21 cellular contexts compared by ENCODE assay signal in the genomic region with DNA sequence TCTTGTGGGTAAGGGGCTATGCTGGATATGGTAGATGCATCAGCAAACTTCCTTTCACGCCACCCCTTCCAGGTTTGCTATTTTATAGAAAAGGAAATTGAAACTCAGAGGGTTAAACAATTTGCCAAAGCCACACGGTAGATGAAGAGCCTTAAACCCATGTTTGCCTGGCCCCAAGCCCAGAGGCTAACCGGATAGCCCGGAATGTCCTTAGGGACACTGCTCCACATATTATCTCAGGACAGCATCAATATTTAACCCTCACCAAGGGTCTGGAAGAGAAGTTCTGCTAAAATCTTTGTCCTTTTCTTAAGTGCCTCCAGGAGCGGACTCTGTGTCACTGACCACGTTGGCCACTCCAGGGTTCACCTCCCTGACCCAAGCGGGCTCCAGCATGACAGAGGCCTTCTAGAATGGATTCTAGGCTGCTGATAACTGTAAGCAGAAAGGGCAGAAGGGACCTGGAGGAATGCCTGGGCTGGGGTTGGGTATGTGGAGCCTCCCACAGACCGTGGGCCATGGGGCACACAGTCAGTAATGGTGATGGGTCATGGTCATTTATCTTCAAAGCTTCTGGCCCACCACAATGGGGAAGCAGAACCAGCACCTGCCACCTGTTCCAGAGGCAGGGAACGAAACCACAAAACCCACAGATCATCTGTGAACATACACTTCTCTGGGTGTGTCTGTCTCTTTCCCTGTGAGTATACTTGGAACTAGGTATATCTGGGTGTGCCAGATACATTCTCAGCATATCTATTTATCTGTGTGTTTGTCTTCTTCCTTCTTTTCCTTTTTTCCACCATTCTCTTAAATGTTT. TPM values are rescaled to one million over a fixed set of nuclear protein-coding genes. Genes with fewer than 3 reads are reported as not detected.
DNase-seq lines count a peak whose midpoint lies in the region; ATAC-seq, FAIRE-seq and TF ChIP-seq lines count a peak whose summit lies in the region.
"Had no signal": no experiment of that assay in that cellular context is flagged by ENCODE, and none has a peak within 500 bp of the region (broad histone marks: within the 10 kb centered on the region; RNA-seq: fewer than 3 reads in every experiment).

No MANE protein-coding gene starts in this region.

- no peak for DNase-seq in T-helper 1 cell
- DNase-seq in SJCRH30, result peak; percentile 57 to 70
- peak in 2 of 4 experiments; percentile 38 to 55 for DNase-seq in K562 (ENCODE audit: extremely low read depth in 1 of 4, low spot score in 3 of 4)
- peak; percentile 73 for DNase-seq in osteoblast (ENCODE audit: insufficient read length, low spot score, missing footprints)
- no peak for DNase-seq in CD14-positive monocyte (ENCODE audit: low spot score)
- no peak for DNase-seq in GM13977 (ENCODE audit: low spot score)
- DNase-seq: CD8-positive, alpha-beta memory T cell; DMS53; NCI-H1417 treated with DMSO at 0.1 percent for 48 hours; NCI-H1930; NCI-H2171 had no signal

- CTCF ChIA-PET in K562 (lab: Yijun Ruan, JAX; ENCODE audit: low intra/inter-chr PET ratio), result no interaction called here

- no peak overlapping the region for H3K4me3 Mint-ChIP-seq in T-helper 1 cell treated with Interleukin-12 subunit alpha and Interleukin-12 subunit beta and Interleukin-4 antibody, amounts not matched to agents 30 μg/mL and 1 μg/mL, for 36 hours
- H3K4me3 Mint-ChIP-seq in CD14-positive monocyte, result no peak overlapping the region
- H3K4me3 Mint-ChIP-seq: CD8-positive, alpha-beta memory T cell had no signal

- no peaks in the 10 kb centered on the region for H3K36me3 Mint-ChIP-seq in T-helper 1 cell treated with Interleukin-12 subunit alpha and Interleukin-12 subunit beta and Interleukin-4 antibody, amounts not matched to agents 30 μg/mL and 1 μg/mL, for 36 hours (ENCODE audit: low read depth)
- H3K36me3 Mint-ChIP-seq in CD14-positive monocyte, result no peaks in the 10 kb centered on the region
- H3K36me3 Mint-ChIP-seq: CD8-positive, alpha-beta memory T cell had no signal

- in situ Hi-C loops in K562 (cut with MboI) (no loop called here), GM13977 (cut with MboI; ENCODE audit: low pct_unique_long_range_greater_than_20kb, low sequenced_read_pairs, unreplicated experiment) (no loop called here)

- peak; percentile 79 for TF ChIP-seq EP300 in K562 (IDR thresholded peaks at IDR 0.05; ENCODE audit: low read length)

- peaks cover 1% of the 10 kb centered on the region; the same call in 1 of the 2 replicates for H3K27me3 ChIP-seq in SJCRH30
- H3K27me3 ChIP-seq in K562 (ENCODE audit: control insufficient read depth in 2 of 2, insufficient read depth in 2 of 2, low read length in 2 of 2), result no peaks in the 10 kb centered on the region
- H3K27me3 ChIP-seq in osteoblast (ENCODE audit: insufficient read depth, low read length), result no peaks in the 10 kb centered on the region
- H3K27me3 ChIP-seq: SJSA1 had no signal

- peaks cover 7% of the 10 kb centered on the region for H3K27me3 Mint-ChIP-seq in T-helper 1 cell treated with Interleukin-12 subunit alpha and Interleukin-12 subunit beta and Interleukin-4 antibody, amounts not matched to agents 30 μg/mL and 1 μg/mL, for 36 hours (ENCODE audit: low read depth)
- H3K27me3 Mint-ChIP-seq in CD14-positive monocyte (ENCODE audit: low read depth in 3 of 3), result peaks cover 2 to 5% (median 3%) of the 10 kb centered on the region in 3 donors
- H3K27me3 Mint-ChIP-seq: CD8-positive, alpha-beta memory T cell had no signal

- no TSS peak for BruUV-seq in K562 (replicated peaks; lab: Mats Ljungman, UMichigan)

- H3K4me1 Mint-ChIP-seq in T-helper 1 cell treated with Interleukin-12 subunit alpha and Interleukin-12 subunit beta and Interleukin-4 antibody, amounts not matched to agents 30 μg/mL and 1 μg/mL, for 36 hours (ENCODE audit: low read depth), result peaks cover 20% of the 10 kb centered on the region
- peaks cover 17% of the 10 kb centered on the region for H3K4me1 Mint-ChIP-seq in CD14-positive monocyte

- POLR2A ChIA-PET in K562 (lab: Yijun Ruan, JAX), result interaction anchor here (0.9 kb wide), 1 partner anchor 9 kb away, joined by 3 read pairs; no protein-coding TSS in a partner anchor

- H3K4me3 ChIP-seq in SJCRH30 (no peak overlapping the region), K562 (no peak overlapping the region), osteoblast (ENCODE audit: insufficient read depth, low read length) (no peak overlapping the region)
- H3K4me3 ChIP-seq: SJSA1 had no signal

- H3K79me2 ChIP-seq in K562 (ENCODE audit: control insufficient read depth, insufficient read depth, low read length), result no peaks in the 10 kb centered on the region
- no peaks in the 10 kb centered on the region for H3K79me2 ChIP-seq in osteoblast (ENCODE audit: insufficient read depth, low read length)

- H3K9me1 ChIP-seq in K562 (ENCODE audit: control insufficient read depth, insufficient read depth, low read length), result no peaks in the 10 kb centered on the region

- H3K36me3 ChIP-seq in SJCRH30 (no peaks in the 10 kb centered on the region), K562 (ENCODE audit: control insufficient read depth, insufficient read depth, low read length) (no peaks in the 10 kb centered on the region), osteoblast (ENCODE audit: insufficient read depth, low read length) (no peaks in the 10 kb centered on the region)
- H3K36me3 ChIP-seq: SJSA1 had no signal

- H3K4me1 ChIP-seq in SJCRH30, result peaks cover 20% of the 10 kb centered on the region
- H3K4me1 ChIP-seq in K562 (replicated peaks in 1 of 2; ENCODE audit: control insufficient read depth in 2 of 2, insufficient read depth in 2 of 2, low read length in 2 of 2), result peaks cover 3 to 20% of the 10 kb centered on the region in 2 experiments
- peaks cover 3% of the 10 kb centered on the region for H3K4me1 ChIP-seq in osteoblast (ENCODE audit: insufficient read depth, low read length)

- no peaks in the 10 kb centered on the region for H3K9me3 ChIP-seq in SJCRH30 (replicated peaks)
- no peaks in the 10 kb centered on the region for H3K9me3 ChIP-seq in K562 (replicated peaks; ENCODE audit: control insufficient read depth, insufficient read depth, low read depth, low read length)
- no peaks in the 10 kb centered on the region for H3K9me3 ChIP-seq in osteoblast (ENCODE audit: low read depth, low read length)
- H3K9me3 ChIP-seq: SJSA1 had no signal

- H4K20me1 ChIP-seq in K562 (replicated peaks; ENCODE audit: control insufficient read depth, insufficient read depth, low read length), result no peaks in the 10 kb centered on the region
- no peaks in the 10 kb centered on the region for H4K20me1 ChIP-seq in osteoblast (ENCODE audit: insufficient read depth, low read length)

- TF ChIP-seq CTCF in K562 (IDR thresholded peaks at IDR 0.05 in 2 of 3, conservative IDR thresholded peaks at IDR 0.05 in 1 of 3; ENCODE audit: insufficient read depth in 2 of 3, low read depth in 1 of 3, low read length in 3 of 3) (no peak), osteoblast (IDR thresholded peaks at IDR 0.05; ENCODE audit: extremely low read depth, low read depth, low read length) (no peak), CD14-positive monocyte (IDR thresholded peaks at IDR 0.05) (no peak), GM13977 (IDR thresholded peaks at IDR 0.05; ENCODE audit: extremely low read depth, insufficient read depth, missing control alignments) (no peak)

- no peaks in the 10 kb centered on the region for H3K9me3 Mint-ChIP-seq in T-helper 1 cell treated with Interleukin-12 subunit alpha and Interleukin-12 subunit beta and Interleukin-4 antibody, amounts not matched to agents 30 μg/mL and 1 μg/mL, for 36 hours
- H3K9me3 Mint-ChIP-seq in CD14-positive monocyte, result peaks cover 0 to 13% (median 2%) of the 10 kb centered on the region in 7 donors
- H3K9me3 Mint-ChIP-seq: CD8-positive, alpha-beta memory T cell had no signal

- H3K4me2 ChIP-seq in K562 (ENCODE audit: insufficient read depth, low read length) (peak overlapping the region; percentile 48; the same call in 1 of the 2 replicates), osteoblast (ENCODE audit: insufficient read depth, low read length) (peak overlapping the region; percentile 25)
- H3K4me2 ChIP-seq: KMS-11 had no signal

- whole genome bisulfite sequencing in K562 (ENCODE audit: insufficient coverage, low coverage, missing lambda C conversion rate), result 24% methylated on average over 9 of the region's 9 CpGs

- H3K27ac Mint-ChIP-seq in T-helper 1 cell treated with Interleukin-12 subunit alpha and Interleukin-12 subunit beta and Interleukin-4 antibody, amounts not matched to agents 30 μg/mL and 1 μg/mL, for 36 hours, result peak overlapping the region; percentile 6
- no peak overlapping the region for H3K27ac Mint-ChIP-seq in CD14-positive monocyte

- H2AFZ ChIP-seq in K562 (ENCODE audit: low read depth, low read length) (0 out of 2 replicates have a peak overlapping the region, but pooled peaks have one; percentile 7), osteoblast (ENCODE audit: low read length) (peak overlapping the region; percentile 47)

- H3K27ac ChIP-seq in SJCRH30 (peak overlapping the region; percentile 47), K562 (ENCODE audit: extremely low read depth, low read depth, low read length) (peak overlapping the region; percentile 2; the same call in 1 of the 3 replicates), osteoblast (ENCODE audit: low read depth, low read length) (no peak overlapping the region)
- H3K27ac ChIP-seq: KMS-11, SJSA1 had no signal

- no peak for TF ChIP-seq POLR2A in K562 (conservative IDR thresholded peaks at IDR 0.05)

- no peak overlapping the region for H3K9ac ChIP-seq in K562 (ENCODE audit: insufficient read depth in 1 of 2, low read depth in 2 of 2, low read length in 2 of 2)
- H3K9ac ChIP-seq: KMS-11 had no signal

- no peak for FAIRE-seq in K562 (lab: Jason Lieb, UNC)
- FAIRE-seq: A204.1, GM12891 had no signal

- intact Hi-C loops in K562 (cut with micrococcal nuclease), result no loop called here
- intact Hi-C loops in CD14-positive monocyte (cut with micrococcal nuclease), result loop anchor here (10.0 kb wide), 2 partner anchors 58 to 168 kb away; partner anchors contain the start of genes SPTY2D1 (in 1 of the 2) and TSG101 (in 1 of the 2)

- ATAC-seq in K562 (peak; percentile 64), HG03175 (IDR thresholded peaks at IDR 0.05; ENCODE audit: unreplicated experiment) (no peak)
- ATAC-seq: Panc1 had no signal

- no peak for TF ChIP-seq RAD21 in K562 (CRISPR knock-in tag; conservative IDR thresholded peaks at IDR 0.05 in 1 of 2, IDR thresholded peaks at IDR 0.05 in 1 of 2)

RNA-seq across cellular contexts. Expression of gene TMEM86A, which starts 5.4 kb away (rescaled TPM):
- total RNA-seq in SJCRH30 (2014; rRNA removed; shearing (Covaris generic)), result 5.4 and 5.8 TPM in 2 replicates
- total RNA-seq in K562 (2011; cell fraction: chromatin; rRNA removed; ENCODE audit: low replicate concordance), result 1.1 and 2.2 TPM in 2 replicates
- 2.1 and 3.0 TPM in 2 replicates for total RNA-seq in K562 (2011; cell fraction: nucleolus; rRNA removed)
- 2.1 and 2.3 TPM in 2 replicates for total RNA-seq in K562 (2011; cell fraction: nucleoplasm; rRNA removed)
- total RNA-seq in K562 (2014; rRNA removed) (0.45 and 1.0 TPM in 2 replicates), K562 (2014; rRNA removed; fragmentation: Illumina TruSeq; extraction: Trizol) (0.22 and 0.25 TPM in 2 replicates), K562 (2015; rRNA removed; fragmentation: Illumina TruSeq; extraction: Trizol) (0.11 and 0.22 TPM in 2 replicates), K562 (2021) (0.74 and 1.3 TPM in 2 replicates), osteoblast (3.3 and 4.1 TPM in 2 replicates)
- polyA plus RNA-seq in K562 (2011; rRNA removed) (0.27 and 0.52 TPM in 2 replicates), K562 (2014; fragmentation: Illumina TruSeq; extraction: Trizol) (0.39 and 0.78 TPM in 2 replicates), K562 (2014; fragmentation: Nextera tagmentation; extraction: Ambion mirVana) (not detected), K562 (2014; rRNA removed) (0.27 and 0.40 TPM in 2 replicates), CD14-positive monocyte (1 to 10 TPM; 1.3 to 3.5 TPM)
- 0.16 and 1.2 TPM in 2 replicates for polyA plus RNA-seq in K562 (2011; cell fraction: cytosol; rRNA removed)
- 0.51 and 1.3 TPM in 2 replicates for polyA plus RNA-seq in K562 (2011; cell fraction: nucleus; rRNA removed)
- polyA plus RNA-seq in K562 (2012), result 0.57 and 1.2 TPM in 2 replicates
- polyA minus RNA-seq in K562 (2011; rRNA and poly(A)+ RNA removed), result 0.60 and 0.88 TPM in 2 replicates
- polyA minus RNA-seq in K562 (2011; cell fraction: cytosol; rRNA and poly(A)+ RNA removed), result not detected in 2 replicates
- polyA minus RNA-seq in K562 (2011; cell fraction: nucleus; rRNA and poly(A)+ RNA removed), result 1.6 and 3.4 TPM in 2 replicates
- total RNA-seq: NCI-H460 had no signal

RNA-seq across cellular contexts. Expression of gene IGSF22, which starts 32.8 kb away (rescaled TPM):
- total RNA-seq in SJCRH30 (2014; rRNA removed; shearing (Covaris generic)), result 0.08 and 0.28 TPM in 2 replicates
- total RNA-seq in K562 (2011; cell fraction: chromatin; rRNA removed; ENCODE audit: low replicate concordance), result not detected in 2 replicates
- total RNA-seq in K562 (2011; cell fraction: nucleolus; rRNA removed), result not detected in 2 replicates
- total RNA-seq in K562 (2011; cell fraction: nucleoplasm; rRNA removed), result not detected in 2 replicates
- total RNA-seq in K562 (2014; rRNA removed), result not detected in 2 replicates
- total RNA-seq in K562 (2014; rRNA removed; fragmentation: Illumina TruSeq; extraction: Trizol), result not detected in 2 replicates
- total RNA-seq in K562 (2015; rRNA removed; fragmentation: Illumina TruSeq; extraction: Trizol), result not detected in 2 replicates
- not detected in 2 replicates for total RNA-seq in K562 (2021)
- not detected in 2 replicates for polyA plus RNA-seq in K562 (2011; rRNA removed)
- not detected in 2 replicates for polyA plus RNA-seq in K562 (2011; cell fraction: cytosol; rRNA removed)
- not detected in 2 replicates for polyA plus RNA-seq in K562 (2011; cell fraction: nucleus; rRNA removed)
- polyA plus RNA-seq in K562 (2012), result 0.33 TPM in 1 of 2 replicates, not detected in the other
- not detected in 2 replicates for polyA plus RNA-seq in K562 (2014; fragmentation: Illumina TruSeq; extraction: Trizol)
- not detected for polyA plus RNA-seq in K562 (2014; fragmentation: Nextera tagmentation; extraction: Ambion mirVana)
- polyA plus RNA-seq in K562 (2014; rRNA removed), result not detected in 2 replicates
- not detected in 2 replicates for polyA minus RNA-seq in K562 (2011; rRNA and poly(A)+ RNA removed)
- polyA minus RNA-seq in K562 (2011; cell fraction: cytosol; rRNA and poly(A)+ RNA removed), result not detected in 2 replicates
- not detected in 2 replicates for polyA minus RNA-seq in K562 (2011; cell fraction: nucleus; rRNA and poly(A)+ RNA removed)
- not detected in 2 replicates for total RNA-seq in osteoblast
- polyA plus RNA-seq in CD14-positive monocyte, result not detected
- total RNA-seq: H4, MCF 10A, NCI-H460, SJSA1 had no signal

RNA-seq across cellular contexts. Expression of gene SPTY2D1, which starts 59.0 kb away (rescaled TPM):
- 21.9 and 23.8 TPM in 2 replicates for total RNA-seq in SJCRH30 (2014; rRNA removed; shearing (Covaris generic))
- 10.4 and 22.3 TPM in 2 replicates for total RNA-seq in K562 (2011; cell fraction: chromatin; rRNA removed; ENCODE audit: low replicate concordance)
- 5.5 TPM in 2 replicates for total RNA-seq in K562 (2011; cell fraction: nucleolus; rRNA removed)
- total RNA-seq in K562 (2011; cell fraction: nucleoplasm; rRNA removed), result 8.7 and 13.4 TPM in 2 replicates
- total RNA-seq in K562 (2014; rRNA removed) (11.1 and 16.0 TPM in 2 replicates), K562 (2014; rRNA removed; fragmentation: Illumina TruSeq; extraction: Trizol) (17.8 and 20.6 TPM in 2 replicates), K562 (2015; rRNA removed; fragmentation: Illumina TruSeq; extraction: Trizol) (19.3 and 20.0 TPM in 2 replicates), K562 (2021) (11.4 and 12.9 TPM in 2 replicates), osteoblast (19.2 and 21.0 TPM in 2 replicates)
- polyA plus RNA-seq in K562 (2011; rRNA removed) (12.4 and 12.5 TPM in 2 replicates), K562 (2014; fragmentation: Illumina TruSeq; extraction: Trizol) (17.7 and 32.1 TPM in 2 replicates), K562 (2014; fragmentation: Nextera tagmentation; extraction: Ambion mirVana) (1 to 10 TPM; 3.2 to 6.1 TPM), K562 (2014; rRNA removed) (7.6 and 8.3 TPM in 2 replicates), CD14-positive monocyte (10 to 100 TPM; 11.8 to 14.9 TPM)
- 9.7 and 13.1 TPM in 2 replicates for polyA plus RNA-seq in K562 (2011; cell fraction: cytosol; rRNA removed)
- polyA plus RNA-seq in K562 (2011; cell fraction: nucleus; rRNA removed), result 3.7 and 4.0 TPM in 2 replicates
- polyA plus RNA-seq in K562 (2012), result 7.3 and 7.7 TPM in 2 replicates
- polyA minus RNA-seq in K562 (2011; rRNA and poly(A)+ RNA removed), result 16.1 and 16.8 TPM in 2 replicates
- polyA minus RNA-seq in K562 (2011; cell fraction: cytosol; rRNA and poly(A)+ RNA removed), result 9.6 and 10.6 TPM in 2 replicates
- 3.2 and 7.1 TPM in 2 replicates for polyA minus RNA-seq in K562 (2011; cell fraction: nucleus; rRNA and poly(A)+ RNA removed)

Comparison
In these comparisons a context has a peak if more than half of its experiments do, and no peak if none do; other contexts are left out.
1. DNase-seq: peak in SJCRH30 (2 of 2) and osteoblast (single experiment); none in T-helper 1 cell (0 of 5), CD14-positive monocyte (single experiment) and GM13977 (single experiment).